In the genomic region with DNA sequence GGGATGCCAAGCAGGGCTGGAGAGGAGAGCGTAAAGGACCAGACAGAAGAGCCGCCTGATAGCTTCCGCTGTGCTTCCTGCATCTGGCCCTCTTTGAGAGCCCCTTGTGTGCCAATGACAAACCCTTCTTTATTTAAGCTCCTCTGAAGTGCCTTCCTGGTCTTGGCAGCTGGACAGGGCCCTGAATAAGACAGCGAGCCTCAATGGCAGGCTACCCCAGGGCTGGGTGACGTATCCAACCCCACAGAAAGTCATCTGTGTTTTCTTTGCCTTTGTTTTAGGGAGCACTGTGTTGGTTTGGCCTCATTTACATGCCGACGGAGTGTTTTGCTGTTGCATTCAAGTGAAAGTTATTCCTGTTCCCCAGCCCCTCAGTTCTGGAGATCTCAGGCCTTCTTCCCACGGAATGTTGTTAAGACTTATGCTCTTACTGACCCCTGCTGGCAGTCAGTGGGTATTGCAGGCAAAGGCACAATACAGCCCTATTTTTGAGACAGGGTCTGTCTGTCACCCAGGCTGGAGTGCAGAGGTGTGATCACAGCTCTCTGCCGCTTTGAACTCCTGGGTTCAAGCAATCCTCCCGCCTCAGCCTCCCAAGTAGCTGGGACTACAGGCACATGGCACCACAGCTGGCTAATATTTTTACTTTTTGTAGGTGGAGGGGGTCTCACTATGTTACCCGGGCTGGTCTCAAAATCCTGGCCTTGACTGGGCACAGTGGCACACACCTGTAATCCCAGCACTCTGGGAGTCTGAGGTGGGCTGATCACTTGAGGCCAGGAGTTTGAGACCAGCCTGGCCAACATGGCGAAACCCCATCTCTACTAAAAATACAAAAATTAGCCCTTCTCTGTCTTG, we compare ENCODE assay signal across 10 cellular contexts. TPM values are rescaled to one million over a fixed set of nuclear protein-coding genes. Genes with fewer than 3 reads are reported as not detected.
DNase-seq lines count a peak whose midpoint lies in the region; ATAC-seq, FAIRE-seq and TF ChIP-seq lines count a peak whose summit lies in the region.
"Had no signal": no experiment of that assay in that cellular context is flagged by ENCODE, and none has a peak within 500 bp of the region (broad histone marks: within the 10 kb centered on the region; RNA-seq: fewer than 3 reads in every experiment).

No MANE protein-coding gene starts in this region.

- no peak for ATAC-seq in omental fat pad (ENCODE audit: low FRiP score)
- no peak for ATAC-seq in HG02852 (IDR thresholded peaks at IDR 0.05; ENCODE audit: unreplicated experiment)
- ATAC-seq: left lung had no signal

- H3K4me1 Mint-ChIP-seq in activated naive CD4-positive, alpha-beta T cell treated with anti-CD3 and anti-CD28 coated beads for 36 hours (ENCODE audit: low read depth): no peaks in the 10 kb centered on the region
- no peaks in the 10 kb centered on the region for H3K4me1 Mint-ChIP-seq in endodermal cell
- H3K4me1 Mint-ChIP-seq: activated naive CD4-positive, alpha-beta T cell treated with anti-CD3 and anti-CD28 coated beads, Interleukin-2, amount 50 U/mL, for 24 hours had no signal

- H3K9me3 ChIP-seq in endodermal cell (ENCODE audit: control insufficient read depth, low read length): peaks cover 22% of the 10 kb centered on the region
- H3K9me3 ChIP-seq in small intestine (ENCODE audit: control insufficient read depth, low read depth): peaks cover 2% of the 10 kb centered on the region
- peaks cover 10% of the 10 kb centered on the region for H3K9me3 ChIP-seq in HAP-1

- peaks cover 2% of the 10 kb centered on the region for H3K36me3 Mint-ChIP-seq in activated naive CD4-positive, alpha-beta T cell treated with anti-CD3 and anti-CD28 coated beads for 36 hours (ENCODE audit: low read depth)
- peaks cover 60% of the 10 kb centered on the region for H3K36me3 Mint-ChIP-seq in endodermal cell (ENCODE audit: low read depth)

- intact Hi-C loops in activated naive CD4-positive, alpha-beta T cell treated with anti-CD3 and anti-CD28 coated beads for 36 hours (cut with micrococcal nuclease): loop anchor here (1.0 kb wide), 1 partner anchor 125 kb away; no protein-coding TSS in a partner anchor

- no peaks in the 10 kb centered on the region for H3K4me1 ChIP-seq in endodermal cell (ENCODE audit: control insufficient read depth, insufficient read depth, low read length)
- peaks cover 0 to 3% of the 10 kb centered on the region in 2 donors for H3K4me1 ChIP-seq in small intestine (ENCODE audit: control insufficient read depth in 2 of 2, insufficient read depth in 1 of 2, low read depth in 1 of 2, low read length in 1 of 2)
- no peaks in the 10 kb centered on the region for H3K4me1 ChIP-seq in HAP-1
- H3K4me1 ChIP-seq: left lung had no signal

- in situ Hi-C loops in HAP-1 (cut with MboI; ENCODE audit: low sequenced_read_pairs): no loop called here

- WGBS in endodermal cell (ENCODE audit: insufficient coverage in 1 of 2, insufficient read length in 1 of 2), 2 experiments: 89 to 92% methylated on average over 9 to 12 of the region's 12 CpGs
- WGBS in small intestine, 3 donors: 83 to 89% (median 87%) methylated on average over 12 of the region's 12 CpGs

- H3K4me3 Mint-ChIP-seq in activated naive CD4-positive, alpha-beta T cell treated with anti-CD3 and anti-CD28 coated beads for 36 hours: no peak overlapping the region
- H3K4me3 Mint-ChIP-seq in endodermal cell: no peak overlapping the region
- H3K4me3 Mint-ChIP-seq: activated naive CD4-positive, alpha-beta T cell treated with anti-CD3 and anti-CD28 coated beads, Interleukin-2, amount 50 U/mL, for 24 hours had no signal

- H3K27me3 ChIP-seq in endodermal cell (ENCODE audit: control insufficient read depth, insufficient read depth, low read length, poor library complexity, severe bottlenecking): no peaks in the 10 kb centered on the region
- no peaks in the 10 kb centered on the region for H3K27me3 ChIP-seq in small intestine (ENCODE audit: control insufficient read depth in 2 of 2, insufficient read depth in 2 of 2, low read length in 2 of 2)
- no peaks in the 10 kb centered on the region for H3K27me3 ChIP-seq in HAP-1 (ENCODE audit: low read depth)
- H3K27me3 ChIP-seq: left lung had no signal

- peaks cover 29% of the 10 kb centered on the region for H3K36me3 ChIP-seq in endodermal cell (ENCODE audit: control insufficient read depth, insufficient read depth, low read length)
- no peaks in the 10 kb centered on the region for H3K36me3 ChIP-seq in small intestine (ENCODE audit: control insufficient read depth in 2 of 2, insufficient read depth in 2 of 2, low read length in 2 of 2)
- no peaks in the 10 kb centered on the region for H3K36me3 ChIP-seq in HAP-1 (replicated peaks)
- H3K36me3 ChIP-seq: left lung had no signal

- H3K9ac ChIP-seq in endodermal cell (ENCODE audit: extremely low read depth, low read length, poor library complexity, severe bottlenecking): no peak overlapping the region

- no peaks in the 10 kb centered on the region for H3K27me3 Mint-ChIP-seq in activated naive CD4-positive, alpha-beta T cell treated with anti-CD3 and anti-CD28 coated beads for 36 hours (ENCODE audit: low read depth)
- no peaks in the 10 kb centered on the region for H3K27me3 Mint-ChIP-seq in endodermal cell (ENCODE audit: insufficient read depth)
- H3K27me3 Mint-ChIP-seq: activated naive CD4-positive, alpha-beta T cell treated with anti-CD3 and anti-CD28 coated beads, Interleukin-2, amount 50 U/mL, for 24 hours had no signal

- DNase-seq in activated naive CD4-positive, alpha-beta T cell treated with anti-CD3 and anti-CD28 coated beads for 36 hours: peak; percentile 33
- no peak for DNase-seq in activated naive CD4-positive, alpha-beta T cell treated with Interleukin-2 at 50 U/mL for 16 hours
- peak; percentile 55 for DNase-seq in MV-4-11 (lab: John Stamatoyannopoulos, UW)
- DNase-seq in endodermal cell: peak; percentile 83
- DNase-seq in small intestine: peak; percentile 59
- DNase-seq in HAP-1 (ENCODE audit: low spot score in 2 of 2): no peak
- no peak for DNase-seq in omental fat pad (ENCODE audit: low spot score)

- CTCF ChIA-PET in activated naive CD4-positive, alpha-beta T cell treated with anti-CD3 and anti-CD28 coated beads for 36 hours (lab: Charles Lee): interaction anchor here (0.6 to 2.3 kb wide), 6 partner anchors 11 to 125 kb away, joined by 3 to 17 read pairs (median 3); partner anchors contain the start of gene TIMM44

- no peak for FAIRE-seq in small intestine (lab: Jason Lieb, UNC)

- H3K9me3 Mint-ChIP-seq in activated naive CD4-positive, alpha-beta T cell treated with anti-CD3 and anti-CD28 coated beads for 36 hours: peaks cover 20% of the 10 kb centered on the region
- peaks cover 13% of the 10 kb centered on the region for H3K9me3 Mint-ChIP-seq in endodermal cell

- no peak overlapping the region for H3K4me3 ChIP-seq in endodermal cell (ENCODE audit: low read length)
- no peak overlapping the region for H3K4me3 ChIP-seq in small intestine (ENCODE audit: low read depth in 1 of 2, low read length in 2 of 2)
- no peak overlapping the region for H3K4me3 ChIP-seq in HAP-1
- H3K4me3 ChIP-seq: left lung had no signal

- TF ChIP-seq CTCF in endodermal cell (conservative IDR thresholded peaks at IDR 0.05) (peak; percentile 94), omental fat pad (IDR thresholded peaks at IDR 0.05) (no peak)

- H3K27ac ChIP-seq in endodermal cell (ENCODE audit: low read depth, low read length): no peak overlapping the region
- H3K27ac ChIP-seq in small intestine (ENCODE audit: low read depth in 1 of 2, low read length in 1 of 2): no peak overlapping the region
- H3K27ac ChIP-seq: left lung had no signal

- H3K27ac Mint-ChIP-seq in activated naive CD4-positive, alpha-beta T cell treated with anti-CD3 and anti-CD28 coated beads for 36 hours: no peak overlapping the region
- H3K27ac Mint-ChIP-seq in endodermal cell: peak overlapping the region; percentile 70
- H3K27ac Mint-ChIP-seq: activated naive CD4-positive, alpha-beta T cell treated with anti-CD3 and anti-CD28 coated beads, Interleukin-2, amount 50 U/mL, for 24 hours had no signal

RNA-seq across cellular contexts. Expression of gene CCL25, which starts 16.8 kb away (rescaled TPM):
- not detected for total RNA-seq in activated naive CD4-positive, alpha-beta T cell treated with anti-CD3 and anti-CD28 coated beads for 36 hours
- total RNA-seq in endodermal cell: not detected
- 0.50 TPM for polyA plus RNA-seq in endodermal cell (2013, experiment 1 of 2)
- 0.54 TPM for polyA plus RNA-seq in endodermal cell (2013, experiment 2 of 2)
- 100 to 1,000 TPM; 156 to 585 (median 243) TPM for polyA plus RNA-seq in small intestine
- total RNA-seq in omental fat pad: not detected
- total RNA-seq: left lung had no signal

Comparison
In these comparisons a context has a peak if more than half of its experiments do, and no peak if none do; other contexts are left out.
1. DNase-seq: peak in activated naive CD4-positive, alpha-beta T cell treated with anti-CD3 and anti-CD28 coated beads for 36 hours (single experiment), MV-4-11 (single experiment), endodermal cell (single experiment) and small intestine (single experiment); none in activated naive CD4-positive, alpha-beta T cell treated with Interleukin-2 at 50 U/mL for 16 hours (single experiment), HAP-1 (0 of 2) and omental fat pad (single experiment).